ENCODE assay signal across 21 cellular contexts in genomic region chr2:241200822-241201395, GRCh38.
"Had no signal": no experiment of that assay in that cellular context is flagged by ENCODE, and none has a peak within 500 bp of the region (broad histone marks: within the 10 kb centered on the region; RNA-seq: fewer than 3 reads in every experiment).

No MANE protein-coding gene starts in this region.

- H3K9me3 Mint-ChIP-seq: activated CD8-positive, alpha-beta T cell treated with anti-CD3 and anti-CD28 coated beads for 36 hours; central memory CD8-positive, alpha-beta T cell; memory B cell; naive thymus-derived CD8-positive, alpha-beta T cell; stimulated activated naive CD8-positive, alpha-beta T cell treated with anti-CD3 and anti-CD28 coated beads, Interleukin-15, Interleukin-2, amounts not matched to agents 100 ng/mL and 50 ng/mL, for 24 hours; WTC11 had no signal

- H3K4me1 Mint-ChIP-seq: central memory CD8-positive, alpha-beta T cell; memory B cell had no signal

- H3K27me3 Mint-ChIP-seq: activated CD8-positive, alpha-beta T cell treated with anti-CD3 and anti-CD28 coated beads for 36 hours; activated naive CD8-positive, alpha-beta T cell; central memory CD8-positive, alpha-beta T cell; memory B cell; naive thymus-derived CD8-positive, alpha-beta T cell; progenitor cell of endocrine pancreas; stimulated activated naive CD8-positive, alpha-beta T cell treated with anti-CD3 and anti-CD28 coated beads, Interleukin-15, Interleukin-2, amounts not matched to agents 100 ng/mL and 50 ng/mL, for 24 hours had no signal

- DNase-seq: activated CD4-positive, alpha-beta T cell treated with anti-CD3 and anti-CD28 coated beads for 48 hours; activated CD8-positive, alpha-beta T cell treated with anti-CD3 and anti-CD28 coated beads for 36 hours; activated effector memory CD4-positive, alpha-beta T cell treated with anti-CD3 and anti-CD28 coated beads, Interleukin-2, amount 50 U/mL, for 16 hours; activated T-cell treated with anti-CD3 and anti-CD28 coated beads, Interleukin-2, amount 50 U/mL, for 48 hours; brain microvascular endothelial cell; cortex of kidney; effector CD4-positive, alpha-beta T cell; hippocampal formation; left ventricle myocardium superior; mucosa of descending colon; naive thymus-derived CD8-positive, alpha-beta T cell; occipital lobe; T-helper 2 cell; testis had no signal

- ATAC-seq: activated CD8-positive, alpha-beta T cell treated with anti-CD3 and anti-CD28 coated beads for 36 hours; left ventricle myocardium superior; mucosa of descending colon; naive thymus-derived CD8-positive, alpha-beta T cell; WTC11 had no signal

- H3K27ac Mint-ChIP-seq: activated CD8-positive, alpha-beta T cell treated with anti-CD3 and anti-CD28 coated beads for 36 hours; activated naive CD8-positive, alpha-beta T cell; memory B cell; naive thymus-derived CD8-positive, alpha-beta T cell; progenitor cell of endocrine pancreas; stimulated activated naive CD8-positive, alpha-beta T cell treated with anti-CD3 and anti-CD28 coated beads, Interleukin-15, Interleukin-2, amounts not matched to agents 100 ng/mL and 50 ng/mL, for 24 hours; WTC11 had no signal

- H3K9me3 ChIP-seq: esophagus muscularis mucosa, mucosa of descending colon, testis had no signal

- H3K36me3 Mint-ChIP-seq: activated naive CD8-positive, alpha-beta T cell; memory B cell; naive thymus-derived CD8-positive, alpha-beta T cell; WTC11 had no signal

- H3K4me1 ChIP-seq: esophagus muscularis mucosa, testis had no signal

- H3K36me3 ChIP-seq: brain microvascular endothelial cell, esophagus muscularis mucosa had no signal

- H3K27ac ChIP-seq: brain microvascular endothelial cell, esophagus muscularis mucosa, testis had no signal

- H3K4me3 ChIP-seq: esophagus muscularis mucosa, mucosa of descending colon, testis had no signal

- H3K4me3 Mint-ChIP-seq: activated CD8-positive, alpha-beta T cell treated with anti-CD3 and anti-CD28 coated beads for 36 hours; activated naive CD8-positive, alpha-beta T cell; central memory CD8-positive, alpha-beta T cell; memory B cell; naive thymus-derived CD8-positive, alpha-beta T cell; stimulated activated naive CD8-positive, alpha-beta T cell treated with anti-CD3 and anti-CD28 coated beads, Interleukin-15, Interleukin-2, amounts not matched to agents 100 ng/mL and 50 ng/mL, for 24 hours; WTC11 had no signal

- H3K27me3 ChIP-seq: brain microvascular endothelial cell, esophagus muscularis mucosa, testis had no signal
